Comparison of ENCODE assay signal across 8 cellular contexts in genomic region chr2:111194835-111195621, GRCh38.
A peak's percentile ranks its signal among the peaks of the same experiment; 100 is the strongest.
DNase-seq lines count a peak whose midpoint lies in the region; ATAC-seq and TF ChIP-seq lines count a peak whose summit lies in the region.

No MANE protein-coding gene starts in this region.

- no peak overlapping the region for H3K27ac ChIP-seq in caudate nucleus (ENCODE audit: low read depth, low read length)

- ATAC-seq in HG03196 (IDR thresholded peaks at IDR 0.05; ENCODE audit: unreplicated experiment): peak; percentile 63

- H3K4me3 ChIP-seq in GM12865 (ENCODE audit: low read depth, low read length): no peak overlapping the region
- H3K4me3 ChIP-seq in choroid plexus epithelial cell (ENCODE audit: low read depth, low read length): no peak overlapping the region

- TF ChIP-seq CTCF in GM12865 (IDR thresholded peaks at IDR 0.05; ENCODE audit: insufficient read depth, low read depth, low read length, missing control alignments) (peak; percentile 39), GM20000 (IDR thresholded peaks at IDR 0.05; ENCODE audit: extremely low read depth, missing control alignments) (no peak), choroid plexus epithelial cell (conservative IDR thresholded peaks at IDR 0.05; ENCODE audit: low read depth, low read length) (peak; percentile 46)

- DNase-seq in GM12865 (ENCODE audit: low read depth) (peak; percentile 96), GM20000 (ENCODE audit: low spot score) (peak; percentile 66), choroid plexus epithelial cell (ENCODE audit: low read depth) (peak; percentile 73), NCI-H1092 (lab: John Stamatoyannopoulos, UW) (no peak), caudate nucleus (lab: John Stamatoyannopoulos, UW) (no peak), COR-L47 (lab: John Stamatoyannopoulos, UW) (no peak), Ammon's horn (ENCODE audit: low spot score) (no peak)

Comparison
In these comparisons a context has a peak if more than half of its experiments do, and no peak if none do; other contexts are left out.
1. DNase-seq: peak in GM12865 (single experiment), GM20000 (single experiment) and choroid plexus epithelial cell (single experiment); none in NCI-H1092 (single experiment), caudate nucleus (0 of 61), COR-L47 (single experiment) and Ammon's horn (single experiment).